Comparison of ENCODE assay signal across 10 cellular contexts in genomic region chr5:96259211-96259772, GRCh38.
DNase-seq lines count a peak whose midpoint lies in the region; ATAC-seq and TF ChIP-seq lines count a peak whose summit lies in the region.
"Had no signal": no experiment of that assay in that cellular context is flagged by ENCODE, and none has a peak within 500 bp of the region (broad histone marks: within the 10 kb centered on the region; RNA-seq: fewer than 3 reads in every experiment).

No MANE protein-coding gene starts in this region.

- TF ChIP-seq CTCF in Calu3 (IDR thresholded peaks at IDR 0.05; ENCODE audit: unreplicated experiment): no peak
- no peak for TF ChIP-seq CTCF in liver (IDR thresholded peaks at IDR 0.05; ENCODE audit: low read depth, low read length, missing input control)

- intact Hi-C loops in Calu3 (cut with micrococcal nuclease; ENCODE audit: unreplicated experiment): no loop called here

- H3K4me3 ChIP-seq in adipocyte (ENCODE audit: low read length) (no peak overlapping the region), liver (ENCODE audit: low read depth in 1 of 3, low read length in 3 of 3) (no peak overlapping the region)

- H3K36me3 ChIP-seq in adipocyte (ENCODE audit: control insufficient read depth, insufficient read depth, low read length, severe bottlenecking): no peaks in the 10 kb centered on the region
- no peaks in the 10 kb centered on the region for H3K36me3 ChIP-seq in liver (ENCODE audit: control insufficient read depth in 4 of 4, insufficient read depth in 3 of 4, low read depth in 1 of 4, low read length in 3 of 4)

- TF ChIP-seq RAD21 in liver (IDR thresholded peaks at IDR 0.05): peak in 1 of 2 donors; percentile 18

- H3K27ac ChIP-seq in liver (ENCODE audit: low read depth in 1 of 2, low read length in 2 of 2): peak overlapping the region in 1 of 2 donors; percentile 27

- H3K27me3 ChIP-seq in adipocyte (replicated peaks; ENCODE audit: control insufficient read depth, insufficient read depth, low read length) (no peaks in the 10 kb centered on the region), liver (ENCODE audit: control insufficient read depth in 4 of 4, insufficient read depth in 4 of 4, low read length in 3 of 4) (no peaks in the 10 kb centered on the region)

- WGBS in liver: 40% methylated on average over 2 of the region's 2 CpGs

- H3K27ac Mint-ChIP-seq in Calu3 (ENCODE audit: unreplicated experiment) (peak overlapping the region; percentile 32), T-helper 17 cell (no peak overlapping the region)
- H3K27ac Mint-ChIP-seq: immature natural killer cell; T-helper 2 cell treated with Interferon-gamma antibody and Interleukin-4, amounts not matched to agents 5 μg/mL and 100 μg/mL, for 36 hours had no signal

- H3K4me1 ChIP-seq in adipocyte (ENCODE audit: control insufficient read depth, insufficient read depth, low read length): peaks cover 55% of the 10 kb centered on the region
- peaks cover 3 to 6% (median 5%) of the 10 kb centered on the region in 4 donors for H3K4me1 ChIP-seq in liver (ENCODE audit: control insufficient read depth in 4 of 4, insufficient read depth in 4 of 4, low read length in 3 of 4)

- CTCF ChIA-PET in Calu3 (lab: Charles Lee): interaction anchor here (0.6 to 1.0 kb wide), 5 partner anchors 14 to 419 kb away, joined by 3 to 4 read pairs (median 3); no protein-coding TSS in a partner anchor

- H3K9me3 ChIP-seq in adipocyte (ENCODE audit: control insufficient read depth, low read length) (no peaks in the 10 kb centered on the region), liver (ENCODE audit: control insufficient read depth in 4 of 4, low read length in 3 of 4) (no peaks in the 10 kb centered on the region), T-helper 17 cell (ENCODE audit: control insufficient read depth, low read length, poor library complexity, severe bottlenecking) (no peaks in the 10 kb centered on the region)

- H3K36me3 Mint-ChIP-seq in Calu3 (ENCODE audit: insufficient read depth, unreplicated experiment) (no peaks in the 10 kb centered on the region), T-helper 17 cell (ENCODE audit: low read depth) (no peaks in the 10 kb centered on the region)
- H3K36me3 Mint-ChIP-seq: immature natural killer cell had no signal

- H3K27me3 Mint-ChIP-seq in Calu3 (ENCODE audit: unreplicated experiment) (no peaks in the 10 kb centered on the region), T-helper 17 cell (peaks cover 14% of the 10 kb centered on the region)

- H3K9me3 Mint-ChIP-seq in Calu3 (ENCODE audit: low read depth, unreplicated experiment): peaks cover 2% of the 10 kb centered on the region

- H3K9ac ChIP-seq in adipocyte (ENCODE audit: low read length) (peak overlapping the region; percentile 79), liver (ENCODE audit: low read depth in 1 of 2, low read length in 2 of 2) (no peak overlapping the region)

- H3K4me1 Mint-ChIP-seq in Calu3 (ENCODE audit: low read depth, unreplicated experiment) (peaks cover 46% of the 10 kb centered on the region), T-helper 17 cell (no peaks in the 10 kb centered on the region)
- H3K4me1 Mint-ChIP-seq: immature natural killer cell had no signal

- DNase-seq in Calu3 (no peak), adipocyte (ENCODE audit: low read depth) (peak; percentile 62), mucosa of gallbladder (ENCODE audit: low spot score) (no peak), NCI-H187 (lab: John Stamatoyannopoulos, UW) (no peak), D341Med (ENCODE audit: low spot score) (no peak), T-helper 17 cell (no peak)
- DNase-seq: immature natural killer cell had no signal

- ATAC-seq in HG03175 (IDR thresholded peaks at IDR 0.05; ENCODE audit: unreplicated experiment) (peak; percentile 59), T-helper 17 cell (no peak)

- BruUV-seq in Calu3 (replicated peaks; lab: Mats Ljungman, UMichigan): no TSS peak

- no peak overlapping the region for H3K4me3 Mint-ChIP-seq in Calu3 (ENCODE audit: low read depth, unreplicated experiment)
- H3K4me3 Mint-ChIP-seq in T-helper 17 cell: no peak overlapping the region
- H3K4me3 Mint-ChIP-seq: immature natural killer cell; T-helper 2 cell treated with Interferon-gamma antibody and Interleukin-4, amounts not matched to agents 5 μg/mL and 100 μg/mL, for 36 hours had no signal

TF ChIP-seq in liver, 16 proteins besides CTCF, POLR2A, EP300 and RAD21:
- peak in 1 of 2 donors; percentile 39 for TF ChIP-seq HNF4A (conservative IDR thresholded peaks at IDR 0.05)
- TF ChIP-seq, protein P1, sequence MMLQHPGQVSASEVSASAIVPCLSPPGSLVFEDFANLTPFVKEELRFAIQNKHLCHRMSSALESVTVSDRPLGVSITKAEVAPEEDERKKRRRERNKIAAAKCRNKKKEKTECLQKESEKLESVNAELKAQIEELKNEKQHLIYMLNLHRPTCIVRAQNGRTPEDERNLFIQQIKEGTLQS (IDR thresholded peaks at IDR 0.05): no peak
- no peak for TF ChIP-seq FOXA1 (IDR thresholded peaks at IDR 0.05)
- TF ChIP-seq FOXA2 (IDR thresholded peaks at IDR 0.05): peak; percentile 63
- TF ChIP-seq, protein P2, sequence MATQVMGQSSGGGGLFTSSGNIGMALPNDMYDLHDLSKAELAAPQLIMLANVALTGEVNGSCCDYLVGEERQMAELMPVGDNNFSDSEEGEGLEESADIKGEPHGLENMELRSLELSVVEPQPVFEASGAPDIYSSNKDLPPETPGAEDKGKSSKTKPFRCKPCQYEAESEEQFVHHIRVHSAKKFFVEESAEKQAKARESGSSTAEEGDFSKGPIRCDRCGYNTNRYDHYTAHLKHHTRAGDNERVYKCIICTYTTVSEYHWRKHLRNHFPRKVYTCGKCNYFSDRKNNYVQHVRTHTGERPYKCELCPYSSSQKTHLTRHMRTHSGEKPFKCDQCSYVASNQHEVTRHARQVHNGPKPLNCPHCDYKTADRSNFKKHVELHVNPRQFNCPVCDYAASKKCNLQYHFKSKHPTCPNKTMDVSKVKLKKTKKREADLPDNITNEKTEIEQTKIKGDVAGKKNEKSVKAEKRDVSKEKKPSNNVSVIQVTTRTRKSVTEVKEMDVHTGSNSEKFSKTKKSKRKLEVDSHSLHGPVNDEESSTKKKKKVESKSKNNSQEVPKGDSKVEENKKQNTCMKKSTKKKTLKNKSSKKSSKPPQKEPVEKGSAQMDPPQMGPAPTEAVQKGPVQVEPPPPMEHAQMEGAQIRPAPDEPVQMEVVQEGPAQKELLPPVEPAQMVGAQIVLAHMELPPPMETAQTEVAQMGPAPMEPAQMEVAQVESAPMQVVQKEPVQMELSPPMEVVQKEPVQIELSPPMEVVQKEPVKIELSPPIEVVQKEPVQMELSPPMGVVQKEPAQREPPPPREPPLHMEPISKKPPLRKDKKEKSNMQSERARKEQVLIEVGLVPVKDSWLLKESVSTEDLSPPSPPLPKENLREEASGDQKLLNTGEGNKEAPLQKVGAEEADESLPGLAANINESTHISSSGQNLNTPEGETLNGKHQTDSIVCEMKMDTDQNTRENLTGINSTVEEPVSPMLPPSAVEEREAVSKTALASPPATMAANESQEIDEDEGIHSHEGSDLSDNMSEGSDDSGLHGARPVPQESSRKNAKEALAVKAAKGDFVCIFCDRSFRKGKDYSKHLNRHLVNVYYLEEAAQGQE (IDR thresholded peaks at IDR 0.05): no peak
- TF ChIP-seq JUND (IDR thresholded peaks at IDR 0.05): peak in 1 of 2 donors; percentile 33
- peak in 1 of 2 donors; percentile 47 for TF ChIP-seq RXRA (IDR thresholded peaks at IDR 0.05)
- no peak for TF ChIP-seq TAF1 (conservative IDR thresholded peaks at IDR 0.05)
- TF ChIP-seq, protein P3, sequence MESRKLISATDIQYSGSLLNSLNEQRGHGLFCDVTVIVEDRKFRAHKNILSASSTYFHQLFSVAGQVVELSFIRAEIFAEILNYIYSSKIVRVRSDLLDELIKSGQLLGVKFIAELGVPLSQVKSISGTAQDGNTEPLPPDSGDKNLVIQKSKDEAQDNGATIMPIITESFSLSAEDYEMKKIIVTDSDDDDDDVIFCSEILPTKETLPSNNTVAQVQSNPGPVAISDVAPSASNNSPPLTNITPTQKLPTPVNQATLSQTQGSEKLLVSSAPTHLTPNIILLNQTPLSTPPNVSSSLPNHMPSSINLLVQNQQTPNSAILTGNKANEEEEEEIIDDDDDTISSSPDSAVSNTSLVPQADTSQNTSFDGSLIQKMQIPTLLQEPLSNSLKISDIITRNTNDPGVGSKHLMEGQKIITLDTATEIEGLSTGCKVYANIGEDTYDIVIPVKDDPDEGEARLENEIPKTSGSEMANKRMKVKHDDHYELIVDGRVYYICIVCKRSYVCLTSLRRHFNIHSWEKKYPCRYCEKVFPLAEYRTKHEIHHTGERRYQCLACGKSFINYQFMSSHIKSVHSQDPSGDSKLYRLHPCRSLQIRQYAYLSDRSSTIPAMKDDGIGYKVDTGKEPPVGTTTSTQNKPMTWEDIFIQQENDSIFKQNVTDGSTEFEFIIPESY (IDR thresholded peaks at IDR 0.05): no peak
- no peak for TF ChIP-seq GABPA (IDR thresholded peaks at IDR 0.05 in 1 of 2, conservative IDR thresholded peaks at IDR 0.05 in 1 of 2)
- peak; percentile 49 for TF ChIP-seq YY1 (IDR thresholded peaks at IDR 0.05)
- TF ChIP-seq HNF4G (IDR thresholded peaks at IDR 0.05): no peak
- TF ChIP-seq, protein P4, sequence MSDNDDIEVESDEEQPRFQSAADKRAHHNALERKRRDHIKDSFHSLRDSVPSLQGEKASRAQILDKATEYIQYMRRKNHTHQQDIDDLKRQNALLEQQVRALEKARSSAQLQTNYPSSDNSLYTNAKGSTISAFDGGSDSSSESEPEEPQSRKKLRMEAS (IDR thresholded peaks at IDR 0.05): peak; percentile 35
- no peak for TF ChIP-seq EGR1 (IDR thresholded peaks at IDR 0.05; ENCODE audit: low read depth in 2 of 2)
- no peak for TF ChIP-seq NR2F2 (IDR thresholded peaks at IDR 0.05)
- peak; percentile 11 for TF ChIP-seq SP1 (IDR thresholded peaks at IDR 0.05)
